ENCODE assay signal across 8 cellular contexts in genomic region chr1:179002552-179003345, GRCh38. TPM values are rescaled to one million over a fixed set of nuclear protein-coding genes. Genes with fewer than 3 reads are reported as not detected.
DNase-seq lines count a peak whose midpoint lies in the region; ATAC-seq lines count a peak whose summit lies in the region.

No MANE protein-coding gene starts in this region.

- peak; percentile 66 for ATAC-seq in HG03025 (IDR thresholded peaks at IDR 0.05; ENCODE audit: low FRiP score, unreplicated experiment)

- peak; percentile 38 for DNase-seq in NK-92 treated with Interleukin-12 subunit alpha and Interleukin-12 subunit beta, amount 100 ng/mL, for 24 hours (lab: John Stamatoyannopoulos, UW)
- no peak for DNase-seq in NK-92 (lab: John Stamatoyannopoulos, UW; ENCODE audit: unreplicated experiment)
- peak; percentile 73 for DNase-seq in NCI-H460 (ENCODE audit: extremely low read depth, low read depth)
- DNase-seq in activated CD4-positive, alpha-beta T cell treated with anti-CD3 and anti-CD28 coated beads for 4 hours, result peak; percentile 54 to 68
- peak; percentile 30 to 62 for DNase-seq in dermis microvascular lymphatic vessel endothelial cell (ENCODE audit: low read depth in 2 of 2)
- DNase-seq in lung microvascular endothelial cell (ENCODE audit: low read depth in 2 of 2), result peak; percentile 64 to 71
- peak; percentile 27 to 65 (median 48) for DNase-seq in stimulated activated CD4-positive, alpha-beta T cell treated with anti-CD3 and anti-CD28 coated beads, TNF-alpha, amount 100 ng/mL, for 48 hours (ENCODE audit: low read depth in 3 of 3)

RNA-seq across cellular contexts. Expression of gene FAM20B, which starts 22.9 kb away (rescaled TPM):
- 77.8 and 90.5 TPM in 2 replicates for total RNA-seq in NCI-H460 (2014; rRNA removed; shearing (Covaris generic))
- 33.1 and 58.7 TPM in 2 replicates for polyA plus RNA-seq in NCI-H460 (2014; cell fraction: nucleus; rRNA removed)
- total RNA-seq in dermis microvascular lymphatic vessel endothelial cell (23.5 and 26.4 TPM in 2 replicates), lung microvascular endothelial cell (19.2 and 25.6 TPM in 2 replicates)
